ENCODE assay signal across 21 cellular contexts in the genomic region with DNA sequence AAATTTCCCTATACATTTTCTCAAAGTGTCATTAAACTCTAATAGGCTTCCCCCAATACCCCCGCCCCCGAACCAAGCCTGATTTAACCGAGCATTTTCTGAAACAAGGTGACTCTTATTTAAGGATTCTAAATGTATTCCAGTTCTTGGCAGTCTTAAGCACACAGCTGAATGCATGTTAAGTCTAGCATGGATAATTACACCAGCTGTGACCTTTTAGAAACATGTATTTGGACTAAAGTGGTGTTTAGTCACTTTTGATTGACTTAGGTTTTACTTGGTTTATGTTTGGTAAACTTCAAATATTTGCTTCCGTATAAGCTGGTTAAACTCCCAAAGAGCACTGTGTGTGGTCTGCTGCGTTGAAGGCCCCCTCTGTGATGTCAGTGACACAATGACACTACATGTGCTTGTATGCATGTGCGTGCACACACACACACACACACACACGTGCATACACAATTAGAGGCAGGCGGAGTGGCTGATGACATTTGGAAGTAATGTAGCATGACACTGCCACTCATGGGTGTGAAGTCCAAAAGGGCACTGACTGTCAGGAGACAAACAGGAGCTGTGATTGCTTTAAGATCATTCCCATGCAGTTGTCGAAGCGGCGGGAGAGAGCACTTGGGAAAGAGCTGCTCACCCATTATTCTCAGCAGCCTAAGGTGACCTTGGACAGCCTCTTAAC.
DNase-seq lines count a peak whose midpoint lies in the region; ATAC-seq and TF ChIP-seq lines count a peak whose summit lies in the region.
"Had no signal": no experiment of that assay in that cellular context is flagged by ENCODE, and none has a peak within 500 bp of the region (broad histone marks: within the 10 kb centered on the region; RNA-seq: fewer than 3 reads in every experiment).

No MANE protein-coding gene starts in this region.

- H3K36me3 Mint-ChIP-seq in endothelial cell (ENCODE audit: low read depth, unreplicated experiment) = no peaks in the 10 kb centered on the region
- H3K36me3 Mint-ChIP-seq in osteocyte (ENCODE audit: unreplicated experiment) = no peaks in the 10 kb centered on the region

- no peaks in the 10 kb centered on the region for H3K4me1 ChIP-seq in right cardiac atrium (ENCODE audit: control insufficient read depth, insufficient read depth, low read length)
- H3K4me1 ChIP-seq in colonic mucosa = no peaks in the 10 kb centered on the region
- H3K4me1 ChIP-seq in right lobe of liver = peaks cover 0 to 8% (median 0%) of the 10 kb centered on the region in 4 donors
- H3K4me1 ChIP-seq in left lung = peaks cover 0 to 3% of the 10 kb centered on the region in 2 donors
- H3K4me1 ChIP-seq: adrenal gland, BE2C had no signal

- ATAC-seq in Right ventricle myocardium superior (ENCODE audit: poor library complexity) = peak; percentile 31
- no peak for ATAC-seq in right cardiac atrium
- ATAC-seq in right lobe of liver = peak; percentile 78 to 93 (median 86)
- ATAC-seq in HG03095 (IDR thresholded peaks at IDR 0.05; ENCODE audit: unreplicated experiment) = no peak
- ATAC-seq in left lung = no peak
- ATAC-seq: activated CD8-positive, alpha-beta T cell treated with anti-CD3 and anti-CD28 coated beads for 36 hours; SK-N-SH treated with all-trans-retinoic acid at 6 μM for 48 hours had no signal

- DNase-seq in Right ventricle myocardium superior = no peak
- DNase-seq in right cardiac atrium = no peak
- peak; percentile 20 for DNase-seq in colonic mucosa
- peak in 2 of 3 donors; percentile 31 to 46 for DNase-seq in right lobe of liver
- DNase-seq in endothelial cell (ENCODE audit: low spot score) = no peak
- no peak for DNase-seq in left lung
- no peak for DNase-seq in osteocyte (ENCODE audit: extremely low spot score, unreplicated experiment)
- DNase-seq: activated CD8-positive, alpha-beta T cell treated with anti-CD3 and anti-CD28 coated beads for 36 hours; adrenal gland; BE2C; COR-L47; foreskin melanocyte; KG1; NCI-H187 treated with DMSO at 0.1 percent for 48 hours; NCI-H446; nephron progenitor cell; stimulated activated CD4-positive, alpha-beta T cell treated with anti-CD3 and anti-CD28 coated beads, Interleukin-12 subunit alpha, Interleukin-12 subunit beta, amount 100 ng/mL, for 4 hours; T1000 had no signal

- no peaks in the 10 kb centered on the region for H3K4me1 Mint-ChIP-seq in endothelial cell (ENCODE audit: unreplicated experiment)
- H3K4me1 Mint-ChIP-seq in osteocyte (ENCODE audit: unreplicated experiment) = no peaks in the 10 kb centered on the region

- H3K27ac Mint-ChIP-seq in endothelial cell (ENCODE audit: unreplicated experiment) (no peak overlapping the region), osteocyte (ENCODE audit: unreplicated experiment) (no peak overlapping the region)
- H3K27ac Mint-ChIP-seq: activated CD8-positive, alpha-beta T cell treated with anti-CD3 and anti-CD28 coated beads for 36 hours; nephron progenitor cell had no signal

- H3K4me3 ChIP-seq in right cardiac atrium (ENCODE audit: low read length) (no peak overlapping the region), colonic mucosa (no peak overlapping the region), right lobe of liver (no peak overlapping the region), left lung (no peak overlapping the region)
- H3K4me3 ChIP-seq: adrenal gland, cardiac muscle cell had no signal

- no peaks in the 10 kb centered on the region for H3K27me3 ChIP-seq in right cardiac atrium (ENCODE audit: control insufficient read depth, insufficient read depth)
- H3K27me3 ChIP-seq in colonic mucosa = no peaks in the 10 kb centered on the region
- H3K27me3 ChIP-seq in right lobe of liver = no peaks in the 10 kb centered on the region
- H3K27me3 ChIP-seq in left lung = no peaks in the 10 kb centered on the region
- H3K27me3 ChIP-seq: adrenal gland, BE2C had no signal

- WGBS in right cardiac atrium = 54% methylated on average over 11 of the region's 11 CpGs
- 56% methylated on average over 7 of the region's 11 CpGs for WGBS in right lobe of liver (ENCODE audit: insufficient coverage, low coverage, low lambda C conversion rate, missing lambda C conversion rate)

- TF ChIP-seq POLR2A in right lobe of liver (IDR thresholded peaks at IDR 0.05) = no peak

- H3K36me3 ChIP-seq in colonic mucosa = no peaks in the 10 kb centered on the region
- no peaks in the 10 kb centered on the region for H3K36me3 ChIP-seq in right lobe of liver
- no peaks in the 10 kb centered on the region for H3K36me3 ChIP-seq in left lung
- H3K36me3 ChIP-seq: adrenal gland, BE2C, cardiac muscle cell had no signal

- H3K27me3 Mint-ChIP-seq in endothelial cell (ENCODE audit: unreplicated experiment) (peaks cover 1% of the 10 kb centered on the region), osteocyte (ENCODE audit: unreplicated experiment) (peaks cover 26% of the 10 kb centered on the region)

- no peak overlapping the region for H3K4me3 Mint-ChIP-seq in endothelial cell (ENCODE audit: unreplicated experiment)
- H3K4me3 Mint-ChIP-seq in osteocyte (ENCODE audit: unreplicated experiment) = no peak overlapping the region
- H3K4me3 Mint-ChIP-seq: activated CD8-positive, alpha-beta T cell treated with anti-CD3 and anti-CD28 coated beads for 36 hours; nephron progenitor cell had no signal

- TF ChIP-seq CTCF in colonic mucosa (IDR thresholded peaks at IDR 0.05) = no peak
- no peak for TF ChIP-seq CTCF in right lobe of liver (IDR thresholded peaks at IDR 0.05)
- TF ChIP-seq CTCF in endothelial cell (IDR thresholded peaks at IDR 0.05; ENCODE audit: unreplicated experiment) = no peak
- TF ChIP-seq CTCF in left lung (IDR thresholded peaks at IDR 0.05) = no peak
- TF ChIP-seq CTCF in osteocyte (IDR thresholded peaks at IDR 0.05) = no peak

- H3K27ac ChIP-seq in right cardiac atrium (ENCODE audit: low read length) = no peak overlapping the region
- H3K27ac ChIP-seq in colonic mucosa = no peak overlapping the region
- H3K27ac ChIP-seq in right lobe of liver = no peak overlapping the region
- no peak overlapping the region for H3K27ac ChIP-seq in left lung
- H3K27ac ChIP-seq: adrenal gland, cardiac muscle cell had no signal

- intact Hi-C loops in Right ventricle myocardium superior (cut with DNase I) = no loop called here
- intact Hi-C loops in right cardiac atrium (cut with DNase I) = no loop called here
- intact Hi-C loops in colonic mucosa (cut with DNase I) = no loop called here
- intact Hi-C loops in right lobe of liver (cut with DNase I) = no loop called here
- intact Hi-C loops in left lung (cut with DNase I) = no loop called here

- H3K9me3 Mint-ChIP-seq in endothelial cell (ENCODE audit: unreplicated experiment) (peaks cover 6% of the 10 kb centered on the region), osteocyte (ENCODE audit: unreplicated experiment) (no peaks in the 10 kb centered on the region)
- H3K9me3 Mint-ChIP-seq: activated CD8-positive, alpha-beta T cell treated with anti-CD3 and anti-CD28 coated beads for 36 hours had no signal

- no peak overlapping the region for H3K9ac ChIP-seq in colonic mucosa (ENCODE audit: low read depth in 2 of 2, low read length in 2 of 2)

- H3K9me3 ChIP-seq in right cardiac atrium (ENCODE audit: control insufficient read depth, low read length) = no peaks in the 10 kb centered on the region
- no peaks in the 10 kb centered on the region for H3K9me3 ChIP-seq in colonic mucosa
- H3K9me3 ChIP-seq in right lobe of liver = no peaks in the 10 kb centered on the region
- H3K9me3 ChIP-seq in left lung = no peaks in the 10 kb centered on the region
- H3K9me3 ChIP-seq: adrenal gland, BE2C had no signal

Comparison
In these comparisons a context has a peak if more than half of its experiments do, and no peak if none do; other contexts are left out.
1. ATAC-seq: peak in Right ventricle myocardium superior (single experiment) and right lobe of liver (4 of 4); none in right cardiac atrium (0 of 2), HG03095 (single experiment) and left lung (single experiment).
2. DNase-seq: peak in colonic mucosa (single experiment) and right lobe of liver (2 of 3); none in Right ventricle myocardium superior (single experiment), right cardiac atrium (0 of 3), endothelial cell (single experiment), left lung (0 of 2) and osteocyte (single experiment).